Comparison of ENCODE assay signal across 30 cellular contexts in genomic region chr3:142945023-142945422, GRCh38. TPM values are rescaled to one million over a fixed set of nuclear protein-coding genes. Genes with fewer than 3 reads are reported as not detected.
DNase-seq lines count a peak whose midpoint lies in the region; ATAC-seq and TF ChIP-seq lines count a peak whose summit lies in the region.
"Had no signal": no experiment of that assay in that cellular context is flagged by ENCODE, and none has a peak within 500 bp of the region (broad histone marks: within the 10 kb centered on the region; RNA-seq: fewer than 3 reads in every experiment).

No MANE protein-coding gene starts in this region.

- no peaks in the 10 kb centered on the region for H3K4me1 ChIP-seq in CD8-positive, alpha-beta memory T cell (ENCODE audit: insufficient read depth, low read length)
- H3K4me1 ChIP-seq: left lung, SJSA1 had no signal

- intact Hi-C loops in cardiac septum (cut with DNase I) (no loop called here), lower leg skin (cut with DNase I; ENCODE audit: low total_unique reads) (no loop called here)

- CTCF ChIA-PET in CD8-positive, alpha-beta memory T cell (lab: Charles Lee), result interaction anchor here (0.8 kb wide), 1 partner anchor 13 kb away, joined by 3 read pairs; no protein-coding TSS in a partner anchor

- H3K4me1 Mint-ChIP-seq in CD8-positive, alpha-beta memory T cell, result peaks cover 13 to 24% (median 22%) of the 10 kb centered on the region in 3 donors
- H3K4me1 Mint-ChIP-seq in activated T-helper 17 cell treated with anti-CD3 and anti-CD28 coated beads, Interleukin-2, amount 50 U/mL, for 72 hours, result peaks cover 6% of the 10 kb centered on the region

- peak overlapping the region in 2 of 8 donors; percentile 37 to 90 for H3K27ac Mint-ChIP-seq in CD8-positive, alpha-beta memory T cell
- H3K27ac Mint-ChIP-seq in activated T-helper 17 cell treated with anti-CD3 and anti-CD28 coated beads, Interleukin-2, amount 50 U/mL, for 72 hours, result peak overlapping the region; percentile 84
- H3K27ac Mint-ChIP-seq: activated T-cell treated with anti-CD3 and anti-CD28 coated beads, Interleukin-2, amount 50 U/mL, for 24 hours; GM23338; stimulated activated memory B cell treated with anti-CD40 and anti-IgM and Interleukin-4, amounts not matched to agents 10 μg/mL and 1 μg/mL and 100 μg/mL, for 72 hours had no signal

- H3K27me3 Mint-ChIP-seq in CD8-positive, alpha-beta memory T cell, result peaks cover 20 to 33% of the 10 kb centered on the region in 2 donors
- H3K27me3 Mint-ChIP-seq in activated T-helper 17 cell treated with anti-CD3 and anti-CD28 coated beads, Interleukin-2, amount 50 U/mL, for 72 hours, result peaks cover 7% of the 10 kb centered on the region

- peaks cover 0 to 2% (median 0%) of the 10 kb centered on the region in 3 donors for H3K36me3 Mint-ChIP-seq in CD8-positive, alpha-beta memory T cell
- H3K36me3 Mint-ChIP-seq in activated T-helper 17 cell treated with anti-CD3 and anti-CD28 coated beads, Interleukin-2, amount 50 U/mL, for 72 hours (ENCODE audit: low read depth), result no peaks in the 10 kb centered on the region
- H3K36me3 Mint-ChIP-seq: stimulated activated memory B cell treated with anti-CD40 and anti-IgM and Interleukin-4, amounts not matched to agents 10 μg/mL and 1 μg/mL and 100 μg/mL, for 72 hours; T-cell had no signal

- WGBS in lower leg skin, 2 donors, result 88 to 94% methylated on average over 3 to 4 of the region's 4 CpGs

- POLR2A ChIA-PET in CD8-positive, alpha-beta memory T cell (lab: Charles Lee), result no interaction called here

- DNase-seq in CD8-positive, alpha-beta memory T cell, result no peak
- no peak for DNase-seq in cardiac septum (ENCODE audit: low spot score)
- no peak for DNase-seq in lower leg skin (ENCODE audit: low spot score in 2 of 2)
- DNase-seq: activated CD4-positive, CD25-positive, alpha-beta regulatory T cell; activated gamma-delta T cell treated with Interleukin-2 at 50 U/mL for 16 hours; activated T-cell treated with anti-CD3 and anti-CD28 coated beads, Interleukin-2, amount 50 U/mL, for 24 hours; Calu3; Kasumi-1; mesendoderm; NCI-H446 treated with DMSO at 0.1 percent for 48 hours; NCI-H82; RPMI8226; stimulated activated CD4-positive, alpha-beta T cell treated with anti-CD3 and anti-CD28 coated beads, Interleukin-4, amount 100 ng/mL, for 24 hours; T-cell; upper lobe of left lung had no signal

- no peak for TF ChIP-seq CTCF in lower leg skin (IDR thresholded peaks at IDR 0.05)

- peak overlapping the region; percentile 0 for H3K4me3 ChIP-seq in CD8-positive, alpha-beta memory T cell (ENCODE audit: low read length)
- no peak overlapping the region for H3K4me3 ChIP-seq in lower leg skin (ENCODE audit: low read depth, poor library complexity, severe bottlenecking)
- H3K4me3 ChIP-seq: BLaER1, GM23338, left lung, SJSA1, upper lobe of left lung had no signal

- TF ChIP-seq POLR2A in lower leg skin (IDR thresholded peaks at IDR 0.05), result no peak

- ATAC-seq in GM19351 (IDR thresholded peaks at IDR 0.05; ENCODE audit: unreplicated experiment) (peak; percentile 6), HG03139 (IDR thresholded peaks at IDR 0.05; ENCODE audit: unreplicated experiment) (peak; percentile 14), GM18861 (IDR thresholded peaks at IDR 0.05; ENCODE audit: unreplicated experiment) (no peak)
- no peak for ATAC-seq in activated T-helper 17 cell treated with anti-CD3 and anti-CD28 coated beads, Interleukin-2, amount 50 U/mL, for 72 hours (replicated peaks)
- ATAC-seq: GM23338; left lung; sciatic nerve; stimulated activated memory B cell treated with anti-CD40 and anti-IgM and Interleukin-4, amounts not matched to agents 10 μg/mL and 1 μg/mL and 100 μg/mL, for 72 hours; T-cell had no signal

- no peak overlapping the region for H3K27ac ChIP-seq in CD8-positive, alpha-beta memory T cell (ENCODE audit: low read depth, low read length)
- H3K27ac ChIP-seq: BLaER1, HL-60, left lung, neutrophil, SJSA1, upper lobe of left lung had no signal

- H3K36me3 ChIP-seq in CD8-positive, alpha-beta memory T cell (ENCODE audit: insufficient read depth, low read length), result no peaks in the 10 kb centered on the region
- H3K36me3 ChIP-seq: BLaER1, left lung, neutrophil, SJSA1, upper lobe of left lung had no signal

- no peaks in the 10 kb centered on the region for H3K9me3 Mint-ChIP-seq in CD8-positive, alpha-beta memory T cell
- H3K9me3 Mint-ChIP-seq in activated T-helper 17 cell treated with anti-CD3 and anti-CD28 coated beads, Interleukin-2, amount 50 U/mL, for 72 hours, result no peaks in the 10 kb centered on the region
- H3K9me3 Mint-ChIP-seq: activated T-cell treated with anti-CD3 and anti-CD28 coated beads, Interleukin-2, amount 50 U/mL, for 24 hours; GM23338; stimulated activated memory B cell treated with anti-CD40 and anti-IgM and Interleukin-4, amounts not matched to agents 10 μg/mL and 1 μg/mL and 100 μg/mL, for 72 hours; T-cell had no signal

- peak overlapping the region in 6 of 7 donors; percentile 63 to 74 (median 72) for H3K4me3 Mint-ChIP-seq in CD8-positive, alpha-beta memory T cell
- H3K4me3 Mint-ChIP-seq in activated T-helper 17 cell treated with anti-CD3 and anti-CD28 coated beads, Interleukin-2, amount 50 U/mL, for 72 hours, result peak overlapping the region; percentile 68
- H3K4me3 Mint-ChIP-seq: GM23338 had no signal

- no peaks in the 10 kb centered on the region for H3K9me3 ChIP-seq in CD8-positive, alpha-beta memory T cell (ENCODE audit: low read length)
- H3K9me3 ChIP-seq: left lung, neutrophil, SJSA1, upper lobe of left lung had no signal

- no peaks in the 10 kb centered on the region for H3K27me3 ChIP-seq in CD8-positive, alpha-beta memory T cell (ENCODE audit: insufficient read depth, low read length, poor library complexity, severe bottlenecking)
- H3K27me3 ChIP-seq: BLaER1 had no signal

RNA-seq across cellular contexts. Expression of gene PAQR9, which starts 18.5 kb away (rescaled TPM):
- total RNA-seq in CD8-positive, alpha-beta memory T cell, result not detected
- not detected for polyA plus RNA-seq in CD8-positive, alpha-beta memory T cell
- not detected for total RNA-seq in activated T-helper 17 cell treated with anti-CD3 and anti-CD28 coated beads, Interleukin-2, amount 50 U/mL, for 72 hours
- 10.7 TPM for total RNA-seq in cardiac septum
- not detected for total RNA-seq in lower leg skin
- total RNA-seq: endothelial cell of umbilical vein, left lung, myocyte, posterior vena cava, SJSA1, T-cell, upper lobe of left lung had no signal
- polyA plus RNA-seq: endothelial cell of umbilical vein had no signal

RNA-seq across cellular contexts. Expression of gene PCOLCE2, which starts 56.1 kb away (rescaled TPM):
- total RNA-seq in CD8-positive, alpha-beta memory T cell, result not detected
- not detected for polyA plus RNA-seq in CD8-positive, alpha-beta memory T cell
- under 1 TPM in 1 of 2 donors, not detected in 1; 0.74 TPM for total RNA-seq in activated T-helper 17 cell treated with anti-CD3 and anti-CD28 coated beads, Interleukin-2, amount 50 U/mL, for 72 hours
- 42.2 TPM for total RNA-seq in cardiac septum
- total RNA-seq in lower leg skin, result 10 to 100 TPM; 10.4 to 17.1 (median 12.8) TPM
- total RNA-seq: endothelial cell of umbilical vein, T-cell had no signal
- polyA plus RNA-seq: endothelial cell of umbilical vein had no signal

RNA-seq across cellular contexts. Expression of gene U2SURP, which starts 56.3 kb away (rescaled TPM):
- 100 to 1,000 TPM; 146 to 148 TPM for total RNA-seq in CD8-positive, alpha-beta memory T cell
- polyA plus RNA-seq in CD8-positive, alpha-beta memory T cell, result 121 TPM
- total RNA-seq in activated T-helper 17 cell treated with anti-CD3 and anti-CD28 coated beads, Interleukin-2, amount 50 U/mL, for 72 hours, result 100 to 1,000 TPM; 147 to 161 TPM
- total RNA-seq in cardiac septum, result 40.6 TPM
- total RNA-seq in lower leg skin, result 10 to 100 TPM; 39.3 to 63.3 (median 47.1) TPM

Comparison
In these comparisons a context has a peak if more than half of its experiments do, and no peak if none do; other contexts are left out.
1. ATAC-seq: peak in GM19351 (single experiment) and HG03139 (single experiment); none in activated T-helper 17 cell treated with anti-CD3 and anti-CD28 coated beads, Interleukin-2, amount 50 U/mL, for 72 hours (single experiment) and GM18861 (single experiment).
2. RNA of gene PAQR9, which starts 18.5 kb away (total RNA-seq): 10.7 TPM in cardiac septum (single experiment); not detected in CD8-positive, alpha-beta memory T cell, not detected in activated T-helper 17 cell treated with anti-CD3 and anti-CD28 coated beads, Interleukin-2, amount 50 U/mL, for 72 hours and not detected in lower leg skin; every median in the first group is over 10 times any median in the second.
3. RNA of gene PCOLCE2, which starts 56.1 kb away (total RNA-seq): 42.2 TPM in cardiac septum (single experiment) and 10.4 to 17.1 TPM in lower leg skin; 0.74 TPM in activated T-helper 17 cell treated with anti-CD3 and anti-CD28 coated beads, Interleukin-2, amount 50 U/mL, for 72 hours and not detected in CD8-positive, alpha-beta memory T cell; every median in the first group is over 4 times any median in the second.